11 cellular contexts compared by ENCODE assay signal in the genomic region with DNA sequence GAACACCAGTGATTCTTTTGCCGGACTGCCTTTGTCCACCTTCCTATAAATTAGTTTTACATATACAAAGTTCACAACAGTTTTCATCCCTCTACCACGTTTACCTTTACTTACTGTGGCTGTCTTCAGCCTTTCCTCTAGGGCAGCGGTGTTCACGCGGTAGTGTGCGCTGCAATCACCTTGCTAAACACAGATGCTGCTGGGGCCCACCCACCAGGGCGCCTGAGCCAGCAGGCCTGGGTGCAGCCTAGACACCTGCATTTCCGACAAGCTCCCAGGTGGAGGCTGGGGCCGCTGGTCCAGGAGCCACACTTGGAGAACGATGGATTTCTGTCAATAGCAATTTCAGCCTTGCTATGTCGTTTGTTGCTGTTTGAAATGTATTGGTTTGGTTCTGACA.
"Had no signal": no experiment of that assay in that cellular context is flagged by ENCODE, and none has a peak within 500 bp of the region (broad histone marks: within the 10 kb centered on the region; RNA-seq: fewer than 3 reads in every experiment).

No MANE protein-coding gene starts in this region.

- DNase-seq: activated T-cell treated with anti-CD3 and anti-CD28 coated beads, Interleukin-2, amount 50 U/mL, for 24 hours; effector memory CD8-positive, alpha-beta T cell; left colon; natural killer cell; stimulated activated CD4-positive, alpha-beta T cell treated with anti-CD3 and anti-CD28 coated beads, Interleukin-2, amount 100 ng/mL, for 48 hours; stimulated activated naive CD8-positive, alpha-beta T cell treated with anti-CD3 and anti-CD28 coated beads, Interleukin-15, Interleukin-2, amounts not matched to agents 100 U/mL and 50 U/mL, for 24 hours had no signal

- H3K36me3 Mint-ChIP-seq: natural killer cell had no signal

- H3K4me3 Mint-ChIP-seq: activated T-cell treated with anti-CD3 and anti-CD28 coated beads, Interleukin-2, amount 50 U/mL, for 24 hours; central memory CD8-positive, alpha-beta T cell; effector memory CD8-positive, alpha-beta T cell; memory B cell; natural killer cell had no signal

- H3K27ac ChIP-seq: body of pancreas, prostate gland had no signal

- H3K9me3 ChIP-seq: body of pancreas, prostate gland had no signal

- H3K27me3 ChIP-seq: body of pancreas had no signal

- H3K4me1 ChIP-seq: body of pancreas had no signal

- H3K27me3 Mint-ChIP-seq: activated T-cell treated with anti-CD3 and anti-CD28 coated beads, Interleukin-2, amount 50 U/mL, for 24 hours; central memory CD8-positive, alpha-beta T cell; effector memory CD8-positive, alpha-beta T cell; memory B cell had no signal

- H3K27ac Mint-ChIP-seq: activated T-cell treated with anti-CD3 and anti-CD28 coated beads, Interleukin-2, amount 50 U/mL, for 24 hours; memory B cell; natural killer cell had no signal

- H3K9me3 Mint-ChIP-seq: activated T-cell treated with anti-CD3 and anti-CD28 coated beads, Interleukin-2, amount 50 U/mL, for 24 hours; central memory CD8-positive, alpha-beta T cell; effector memory CD8-positive, alpha-beta T cell; memory B cell; natural killer cell had no signal

- H3K4me3 ChIP-seq: body of pancreas, prostate gland had no signal

- ATAC-seq: activated CD4-positive, CD25-positive, alpha-beta regulatory T cell treated with anti-CD3 and anti-CD28 coated beads, Interleukin-2, amount 50 U/mL, for 24 hours; body of pancreas; effector memory CD8-positive, alpha-beta T cell; left colon; natural killer cell; stimulated activated naive CD8-positive, alpha-beta T cell treated with anti-CD3 and anti-CD28 coated beads, Interleukin-15, Interleukin-2, amounts not matched to agents 100 U/mL and 50 U/mL, for 24 hours had no signal

- H3K36me3 ChIP-seq: prostate gland had no signal
